ENCODE assay signal across 29 cellular contexts in genomic region chr2:112876971-112877361, GRCh38. TPM values are rescaled to one million over a fixed set of nuclear protein-coding genes. Genes with fewer than 3 reads are reported as not detected.
DNase-seq lines count a peak whose midpoint lies in the region; ATAC-seq and TF ChIP-seq lines count a peak whose summit lies in the region.
"Had no signal": no experiment of that assay in that cellular context is flagged by ENCODE, and none has a peak within 500 bp of the region (broad histone marks: within the 10 kb centered on the region; RNA-seq: fewer than 3 reads in every experiment).

No MANE protein-coding gene starts in this region.

- peaks cover 2% of the 10 kb centered on the region for H3K9me3 Mint-ChIP-seq in activated naive CD4-positive, alpha-beta T cell treated with anti-CD3 and anti-CD28 coated beads, Interleukin-2, amount 50 U/mL, for 24 hours
- H3K9me3 Mint-ChIP-seq in activated CD8-positive, alpha-beta T cell treated with anti-CD3 and anti-CD28 coated beads for 36 hours: no peaks in the 10 kb centered on the region
- H3K9me3 Mint-ChIP-seq: activated naive CD8-positive, alpha-beta T cell treated with anti-CD3 and anti-CD28 coated beads, Interleukin-2, amount 50 U/mL, for 24 hours; activated T-cell treated with anti-CD3 and anti-CD28 coated beads, Interleukin-2, amount 50 U/mL, for 24 hours; stimulated activated naive CD8-positive, alpha-beta T cell treated with anti-CD3 and anti-CD28 coated beads, Interleukin-15, Interleukin-2, amounts not matched to agents 100 ng/mL and 50 ng/mL, for 24 hours had no signal

- peaks cover 3% of the 10 kb centered on the region for H3K36me3 Mint-ChIP-seq in activated naive CD4-positive, alpha-beta T cell treated with anti-CD3 and anti-CD28 coated beads, Interleukin-2, amount 50 U/mL, for 24 hours
- no peaks in the 10 kb centered on the region for H3K36me3 Mint-ChIP-seq in activated CD8-positive, alpha-beta T cell treated with anti-CD3 and anti-CD28 coated beads for 36 hours (ENCODE audit: low read depth)
- H3K36me3 Mint-ChIP-seq: naive B cell had no signal

- H3K27me3 ChIP-seq in esophagus squamous epithelium: no peaks in the 10 kb centered on the region
- H3K27me3 ChIP-seq: Peyer's patch, uterus had no signal

- H3K36me3 ChIP-seq in esophagus squamous epithelium: no peaks in the 10 kb centered on the region
- H3K36me3 ChIP-seq: Peyer's patch, thoracic aorta, uterus had no signal

- peaks cover 0 to 40% (median 12%) of the 10 kb centered on the region in 3 donors for H3K4me1 ChIP-seq in esophagus squamous epithelium
- H3K4me1 ChIP-seq: Peyer's patch, uterus had no signal

- peak overlapping the region; percentile 69 to 73 (median 71) for H3K27ac ChIP-seq in esophagus squamous epithelium
- H3K27ac ChIP-seq: KMS-11, Peyer's patch, skin epidermis, thoracic aorta, uterus had no signal

- POLR2A ChIA-PET in activated CD8-positive, alpha-beta T cell treated with anti-CD3 and anti-CD28 coated beads for 36 hours (lab: Charles Lee): interaction anchor here (0.8 kb wide), 1 partner anchor 16 kb away, joined by 3 read pairs; no protein-coding TSS in a partner anchor

- H3K27me3 Mint-ChIP-seq in activated naive CD4-positive, alpha-beta T cell treated with anti-CD3 and anti-CD28 coated beads, Interleukin-2, amount 50 U/mL, for 24 hours: peaks cover 6% of the 10 kb centered on the region
- H3K27me3 Mint-ChIP-seq in activated CD8-positive, alpha-beta T cell treated with anti-CD3 and anti-CD28 coated beads for 36 hours: peaks cover 5% of the 10 kb centered on the region
- H3K27me3 Mint-ChIP-seq: activated T-cell treated with anti-CD3 and anti-CD28 coated beads, Interleukin-2, amount 50 U/mL, for 24 hours had no signal

- TF ChIP-seq CTCF in esophagus squamous epithelium (IDR thresholded peaks at IDR 0.05): peak in 1 of 6 experiments; percentile 21
- no peak for TF ChIP-seq CTCF in activated CD8-positive, alpha-beta T cell treated with anti-CD3 and anti-CD28 coated beads for 36 hours (IDR thresholded peaks at IDR 0.05)

- no peak for ATAC-seq in activated CD4-positive, CD25-positive, alpha-beta regulatory T cell treated with anti-CD3 and anti-CD28 coated beads, Interleukin-2, amount 50 U/mL, for 24 hours
- ATAC-seq in activated CD8-positive, alpha-beta T cell treated with anti-CD3 and anti-CD28 coated beads for 36 hours: no peak
- ATAC-seq: activated naive CD8-positive, alpha-beta T cell treated with anti-CD3 and anti-CD28 coated beads, Interleukin-2, amount 50 U/mL, for 24 hours; left ventricle myocardium superior had no signal

- no peak for TF ChIP-seq POLR2A in esophagus squamous epithelium (IDR thresholded peaks at IDR 0.05)

- H3K27ac Mint-ChIP-seq in activated naive CD4-positive, alpha-beta T cell treated with anti-CD3 and anti-CD28 coated beads, Interleukin-2, amount 50 U/mL, for 24 hours: peak overlapping the region; percentile 9
- H3K27ac Mint-ChIP-seq in activated CD8-positive, alpha-beta T cell treated with anti-CD3 and anti-CD28 coated beads for 36 hours: no peak overlapping the region
- H3K27ac Mint-ChIP-seq: activated naive CD8-positive, alpha-beta T cell treated with anti-CD3 and anti-CD28 coated beads, Interleukin-2, amount 50 U/mL, for 24 hours; activated T-cell treated with anti-CD3 and anti-CD28 coated beads, Interleukin-2, amount 50 U/mL, for 24 hours; mesothelial cell of epicardium; stimulated activated naive CD8-positive, alpha-beta T cell treated with anti-CD3 and anti-CD28 coated beads, Interleukin-15, Interleukin-2, amounts not matched to agents 100 ng/mL and 50 ng/mL, for 24 hours had no signal

- no peak overlapping the region for H3K4me3 Mint-ChIP-seq in activated naive CD4-positive, alpha-beta T cell treated with anti-CD3 and anti-CD28 coated beads, Interleukin-2, amount 50 U/mL, for 24 hours
- H3K4me3 Mint-ChIP-seq in activated CD8-positive, alpha-beta T cell treated with anti-CD3 and anti-CD28 coated beads for 36 hours: no peak overlapping the region
- H3K4me3 Mint-ChIP-seq: activated naive CD8-positive, alpha-beta T cell treated with anti-CD3 and anti-CD28 coated beads, Interleukin-2, amount 50 U/mL, for 24 hours; activated T-cell treated with anti-CD3 and anti-CD28 coated beads, Interleukin-2, amount 50 U/mL, for 24 hours; mesothelial cell of epicardium; naive B cell; stimulated activated naive CD8-positive, alpha-beta T cell treated with anti-CD3 and anti-CD28 coated beads, Interleukin-15, Interleukin-2, amounts not matched to agents 100 ng/mL and 50 ng/mL, for 24 hours had no signal

- H3K4me3 ChIP-seq in esophagus squamous epithelium: no peak overlapping the region
- H3K4me3 ChIP-seq: Peyer's patch, skin epidermis, thoracic aorta, uterus had no signal

- no peaks in the 10 kb centered on the region for H3K9me3 ChIP-seq in esophagus squamous epithelium
- H3K9me3 ChIP-seq: Peyer's patch, thoracic aorta, uterus had no signal

- 48 to 79% methylated on average over 3 to 4 of the region's 4 CpGs for WGBS in esophagus squamous epithelium, 2 donors

- intact Hi-C loops in esophagus squamous epithelium (cut with DNase I): no loop called here
- intact Hi-C loops in activated CD8-positive, alpha-beta T cell treated with anti-CD3 and anti-CD28 coated beads for 36 hours (cut with micrococcal nuclease): no loop called here

- H3K4me1 Mint-ChIP-seq in activated naive CD4-positive, alpha-beta T cell treated with anti-CD3 and anti-CD28 coated beads, Interleukin-2, amount 50 U/mL, for 24 hours: peaks cover 10% of the 10 kb centered on the region
- H3K4me1 Mint-ChIP-seq in activated CD8-positive, alpha-beta T cell treated with anti-CD3 and anti-CD28 coated beads for 36 hours (ENCODE audit: low read depth): peaks cover 21% of the 10 kb centered on the region
- H3K4me1 Mint-ChIP-seq: mesothelial cell of epicardium had no signal

- no peak for DNase-seq in activated naive CD4-positive, alpha-beta T cell treated with Interleukin-2 at 50 U/mL for 16 hours
- DNase-seq in RKO (ENCODE audit: low spot score) (peak; percentile 13), esophagus squamous epithelium (lab: John Stamatoyannopoulos, UW) (no peak), hypothalamus (lab: John Stamatoyannopoulos, UW) (no peak), NCI-H526 treated with DMSO at 0.1 percent for 48 hours (lab: John Stamatoyannopoulos, UW) (no peak)
- DNase-seq in activated CD8-positive, alpha-beta T cell treated with anti-CD3 and anti-CD28 coated beads for 36 hours: no peak
- DNase-seq: activated gamma-delta T cell; activated naive CD8-positive, alpha-beta T cell treated with anti-CD3 and anti-CD28 coated beads, Interleukin-2, amount 50 U/mL, for 24 hours; activated T-cell treated with anti-CD3 and anti-CD28 coated beads, Interleukin-2, amount 50 U/mL, for 24 hours; dermis blood vessel endothelial cell; DMS53; left ventricle myocardium superior; naive B cell; NCI-H1694 treated with DMSO at 0.1 percent for 48 hours; NCI-H524 treated with DMSO at 0.1 percent for 48 hours; nucleus accumbens; Peyer's patch; uterus had no signal

- CTCF ChIA-PET in activated CD8-positive, alpha-beta T cell treated with anti-CD3 and anti-CD28 coated beads for 36 hours (lab: Charles Lee): interaction anchor here (0.9 to 1.3 kb wide), 5 partner anchors 8 to 128 kb away, joined by 3 to 6 read pairs (median 4); no protein-coding TSS in a partner anchor

RNA-seq across cellular contexts. Expression of gene IL37, which starts 34.0 kb away (rescaled TPM):
- 1 to 10 TPM in 1 of 4 donors, not detected in 3; 1.3 TPM for total RNA-seq in esophagus squamous epithelium
- total RNA-seq in activated CD8-positive, alpha-beta T cell treated with anti-CD3 and anti-CD28 coated beads for 36 hours: not detected
- total RNA-seq: A673, dermis blood vessel endothelial cell, fibroblast of lung, left ventricle myocardium superior, mesothelial cell of epicardium, Peyer's patch, SK-MEL-5, thoracic aorta, uterus had no signal

RNA-seq across cellular contexts. Expression of gene IL1B, which starts 40.4 kb away (rescaled TPM):
- 10 to 100 TPM in 1 of 4 donors, 1 to 10 TPM in 3; 1.3 to 16.5 (median 4.4) TPM for total RNA-seq in esophagus squamous epithelium
- total RNA-seq in activated CD8-positive, alpha-beta T cell treated with anti-CD3 and anti-CD28 coated beads for 36 hours: not detected
- total RNA-seq: fibroblast of lung; T-helper 1 cell treated with Interleukin-12 subunit alpha and Interleukin-12 subunit beta and Interleukin-4 antibody, amounts not matched to agents 30 ng/mL and 1 ng/mL, for 36 hours had no signal
